Comparison of ENCODE assay signal across 29 cellular contexts in the genomic region with DNA sequence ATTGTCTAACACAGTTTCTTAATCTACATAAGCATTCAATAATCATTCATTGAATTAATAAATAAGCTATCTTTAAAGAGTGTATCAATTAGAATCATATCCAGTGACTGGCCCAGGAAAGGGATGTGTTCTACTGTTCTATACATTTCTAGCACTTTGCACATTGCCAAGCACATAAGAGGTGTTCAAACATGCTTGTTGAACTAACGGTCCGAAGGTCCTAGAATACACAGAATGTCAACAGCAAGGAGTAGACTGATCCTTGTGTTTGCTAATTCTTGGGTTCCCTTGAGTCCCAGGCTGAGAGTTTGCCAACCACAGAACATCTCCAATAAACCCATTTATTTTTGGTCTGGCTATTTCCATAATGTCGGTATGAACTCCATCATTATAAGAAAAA.
"Had no signal": no experiment of that assay in that cellular context is flagged by ENCODE, and none has a peak within 500 bp of the region (broad histone marks: within the 10 kb centered on the region; RNA-seq: fewer than 3 reads in every experiment).

No MANE protein-coding gene starts in this region.

- H3K4me3 ChIP-seq: colonic mucosa, coronary artery, dorsolateral prefrontal cortex, esophagus muscularis mucosa, esophagus squamous epithelium, gastrocnemius medialis, gastroesophageal sphincter, heart left ventricle, heart right ventricle had no signal

- H3K27me3 ChIP-seq: colonic mucosa, dorsolateral prefrontal cortex, esophagus muscularis mucosa, esophagus squamous epithelium, foreskin keratinocyte, gastrocnemius medialis, gastroesophageal sphincter, heart left ventricle, heart right ventricle had no signal

- H3K9me3 ChIP-seq: colonic mucosa, esophagus muscularis mucosa, gastrocnemius medialis, gastroesophageal sphincter, heart left ventricle, heart right ventricle had no signal

- H3K4me1 ChIP-seq: colonic mucosa, esophagus muscularis mucosa, esophagus squamous epithelium, foreskin keratinocyte, gastrocnemius medialis, gastroesophageal sphincter, heart left ventricle, heart right ventricle had no signal

- H3K4me3 Mint-ChIP-seq: dendritic cell treated with granulocyte-macrophage colony-stimulating factor and Interleukin-4, amounts not matched to agents 40 ng/mL and 50 ng/mL, for 4 days; effector memory CD8-positive, alpha-beta T cell; endodermal cell had no signal

- H3K4me1 Mint-ChIP-seq: endodermal cell had no signal

- H3K27ac ChIP-seq: colonic mucosa, coronary artery, dorsolateral prefrontal cortex, epithelial cell of prostate, esophagus muscularis mucosa, esophagus squamous epithelium, foreskin keratinocyte, gastrocnemius medialis, gastroesophageal sphincter, heart left ventricle, heart right ventricle had no signal

- FAIRE-seq: colon, endometrium, endothelial cell of umbilical vein, frontal cortex had no signal

- H3K36me3 ChIP-seq: colonic mucosa, esophagus muscularis mucosa, esophagus squamous epithelium, gastrocnemius medialis, gastroesophageal sphincter, heart left ventricle, heart right ventricle had no signal

- DNase-seq: colonic mucosa; cortex of kidney; dermis blood vessel endothelial cell; dorsolateral prefrontal cortex; effector CD4-positive, alpha-beta T cell; effector CD8-positive, alpha-beta T cell; effector memory CD4-positive, alpha-beta T cell; effector memory CD8-positive, alpha-beta T cell; endodermal cell; erythroblast; esophagus squamous epithelium; foreskin fibroblast; foreskin keratinocyte; foreskin melanocyte; gastrocnemius medialis; glutamatergic neuron; head of caudate nucleus; heart left ventricle; heart right ventricle had no signal

- H3K27me3 Mint-ChIP-seq: dendritic cell treated with granulocyte-macrophage colony-stimulating factor and Interleukin-4, amounts not matched to agents 40 ng/mL and 50 ng/mL, for 4 days; effector memory CD8-positive, alpha-beta T cell had no signal

- H3K9me3 Mint-ChIP-seq: endodermal cell had no signal

- H3K27ac Mint-ChIP-seq: dendritic cell treated with granulocyte-macrophage colony-stimulating factor and Interleukin-4, amounts not matched to agents 40 ng/mL and 50 ng/mL, for 4 days; effector memory CD8-positive, alpha-beta T cell; endodermal cell had no signal

- ATAC-seq: effector memory CD8-positive, alpha-beta T cell; esophagus mucosa; foreskin keratinocyte; gastrocnemius medialis; gastroesophageal sphincter; heart left ventricle; heart right ventricle had no signal
